Comparison of ENCODE assay signal across 14 cellular contexts in genomic region chr3:196890309-196890708, GRCh38.
"Had no signal": no experiment of that assay in that cellular context is flagged by ENCODE, and none has a peak within 500 bp of the region (broad histone marks: within the 10 kb centered on the region; RNA-seq: fewer than 3 reads in every experiment).

No MANE protein-coding gene starts in this region.

- H3K27me3 Mint-ChIP-seq: activated naive CD8-positive, alpha-beta T cell treated with anti-CD3 and anti-CD28 coated beads for 36 hours had no signal

- H3K4me1 ChIP-seq: esophagus squamous epithelium, sigmoid colon, testis, upper lobe of right lung had no signal

- ATAC-seq: upper lobe of right lung had no signal

- H3K27ac ChIP-seq: dorsolateral prefrontal cortex, esophagus squamous epithelium, sigmoid colon, testis, upper lobe of right lung had no signal

- H3K4me3 Mint-ChIP-seq: activated naive CD8-positive, alpha-beta T cell treated with anti-CD3 and anti-CD28 coated beads for 36 hours; nephron; T-helper 1 cell treated with Interleukin-12 subunit alpha and Interleukin-12 subunit beta and Interleukin-4 antibody, amounts not matched to agents 30 μg/mL and 1 μg/mL, for 36 hours had no signal

- H3K9me3 Mint-ChIP-seq: activated naive CD8-positive, alpha-beta T cell treated with anti-CD3 and anti-CD28 coated beads for 36 hours; nephron; T-helper 1 cell treated with Interleukin-12 subunit alpha and Interleukin-12 subunit beta and Interleukin-4 antibody, amounts not matched to agents 30 μg/mL and 1 μg/mL, for 36 hours had no signal

- H3K9me3 ChIP-seq: esophagus squamous epithelium, sigmoid colon, testis, upper lobe of right lung had no signal

- H3K27me3 ChIP-seq: dorsolateral prefrontal cortex, esophagus squamous epithelium, sigmoid colon, testis, upper lobe of right lung had no signal

- DNase-seq: activated gamma-delta T cell; activated naive CD8-positive, alpha-beta T cell treated with anti-CD3 and anti-CD28 coated beads for 36 hours; anterior cingulate cortex; dorsolateral prefrontal cortex; esophagus squamous epithelium; left ventricle myocardium superior; mesenchymal stem cell; sigmoid colon; stimulated activated CD4-positive, alpha-beta T cell treated with anti-CD3 and anti-CD28 coated beads, Interleukin-12 subunit alpha, Interleukin-12 subunit beta, amount 100 ng/mL, for 4 hours; stimulated activated naive CD4-positive, alpha-beta T cell treated with Interleukin-2 at 50 U/mL for 16 hours; testis; upper lobe of right lung had no signal

- H3K27ac Mint-ChIP-seq: activated naive CD8-positive, alpha-beta T cell treated with anti-CD3 and anti-CD28 coated beads for 36 hours; T-helper 1 cell treated with Interleukin-12 subunit alpha and Interleukin-12 subunit beta and Interleukin-4 antibody, amounts not matched to agents 30 μg/mL and 1 μg/mL, for 36 hours had no signal

- H3K4me3 ChIP-seq: dorsolateral prefrontal cortex, esophagus squamous epithelium, sigmoid colon, testis, upper lobe of right lung had no signal
